In genomic region chr20:62371588-62372041, GRCh38 we compare ENCODE assay signal across 17 cellular contexts.
DNase-seq lines count a peak whose midpoint lies in the region; TF ChIP-seq lines count a peak whose summit lies in the region.
"Had no signal": no experiment of that assay in that cellular context is flagged by ENCODE, and none has a peak within 500 bp of the region (broad histone marks: within the 10 kb centered on the region; RNA-seq: fewer than 3 reads in every experiment).

No MANE protein-coding gene starts in this region.

- no peak for TF ChIP-seq EP300 in Ishikawa (IDR thresholded peaks at IDR 0.05; ENCODE audit: borderline replicate concordance)

- H3K4me1 ChIP-seq in muscle layer of colon (ENCODE audit: insufficient read depth, low read length), result peaks cover 84% of the 10 kb centered on the region
- H3K4me1 ChIP-seq in stomach smooth muscle (ENCODE audit: control insufficient read depth, insufficient read depth, low read length), result peaks cover 87% of the 10 kb centered on the region

- TF ChIP-seq RAD21 in Ishikawa (IDR thresholded peaks at IDR 0.05; ENCODE audit: low read depth), result no peak

- H3K36me3 ChIP-seq in muscle layer of colon (ENCODE audit: insufficient read depth, low read length), result no peaks in the 10 kb centered on the region
- no peaks in the 10 kb centered on the region for H3K36me3 ChIP-seq in stomach smooth muscle (ENCODE audit: control insufficient read depth in 2 of 2, insufficient read depth in 2 of 2, low read length in 2 of 2)
- H3K36me3 ChIP-seq: MG63 had no signal

- H3K9me3 ChIP-seq in muscle layer of colon (ENCODE audit: low read length) (no peaks in the 10 kb centered on the region), stomach smooth muscle (ENCODE audit: control insufficient read depth in 2 of 2, low read length in 2 of 2) (no peaks in the 10 kb centered on the region)
- H3K9me3 ChIP-seq: MG63 had no signal

- DNase-seq in coronary artery (ENCODE audit: low spot score), result no peak
- no peak for DNase-seq in NCI-H1048 (lab: John Stamatoyannopoulos, UW)
- DNase-seq in activated naive CD4-positive, alpha-beta T cell treated with anti-CD3 and anti-CD28 coated beads, Interleukin-2, amount 50 U/mL, for 16 hours, result no peak
- no peak for DNase-seq in RKO (ENCODE audit: low spot score)
- DNase-seq in substantia nigra (lab: John Stamatoyannopoulos, UW), result no peak
- DNase-seq: DMS53, GDM1, GOT3, MG63, NCI-H1417 treated with DMSO at 0.1 percent for 48 hours, NCI-H187, NCI-H446, NCI-H526, PC-3 had no signal

- peak overlapping the region; percentile 94 to 95 for H3K27ac ChIP-seq in coronary artery
- H3K27ac ChIP-seq in muscle layer of colon (ENCODE audit: low read depth, low read length), result peak overlapping the region; percentile 90
- H3K27ac ChIP-seq in stomach smooth muscle (ENCODE audit: low read length), result peak overlapping the region; percentile 99
- no peak overlapping the region for H3K27ac ChIP-seq in substantia nigra (ENCODE audit: low read depth, low read length, poor library complexity, severe bottlenecking)

- H3K9ac ChIP-seq in muscle layer of colon (ENCODE audit: low read length), result peak overlapping the region; percentile 44
- H3K9ac ChIP-seq in stomach smooth muscle (ENCODE audit: low read length in 2 of 2), result peak overlapping the region; percentile 61 to 74

- TF ChIP-seq CTCF in coronary artery (IDR thresholded peaks at IDR 0.05), result no peak

- peaks cover 0 to 8% of the 10 kb centered on the region in 2 donors for H3K27me3 ChIP-seq in muscle layer of colon (ENCODE audit: control insufficient read depth in 1 of 2, insufficient read depth in 2 of 2, low read length in 2 of 2)
- no peaks in the 10 kb centered on the region for H3K27me3 ChIP-seq in stomach smooth muscle (ENCODE audit: control insufficient read depth in 1 of 2, insufficient read depth in 2 of 2, low read length in 2 of 2)
- H3K27me3 ChIP-seq: MG63 had no signal

- no peak overlapping the region for H3K4me3 ChIP-seq in coronary artery
- H3K4me3 ChIP-seq in muscle layer of colon (ENCODE audit: low read depth in 1 of 2, low read length in 2 of 2), result no peak overlapping the region
- peak overlapping the region in 1 of 2 donors; percentile 52 for H3K4me3 ChIP-seq in stomach smooth muscle (ENCODE audit: low read length in 2 of 2)
- H3K4me3 ChIP-seq: MG63 had no signal

TF ChIP-seq in Ishikawa, 13 proteins besides CTCF, POLR2A, EP300 and RAD21:
- 0 out of 2 replicates have a peak, but pooled peaks have one; percentile 26 for TF ChIP-seq ZBTB7A (IDR thresholded peaks at IDR 0.05; ENCODE audit: low read depth)
- no peak for TF ChIP-seq TAF1 (IDR thresholded peaks at IDR 0.05; ENCODE audit: low read depth)
